ENCODE assay signal across 10 cellular contexts in genomic region chr11:68008381-68009337, GRCh38. TPM values are rescaled to one million over a fixed set of nuclear protein-coding genes. Genes with fewer than 3 reads are reported as not detected.
DNase-seq lines count a peak whose midpoint lies in the region; ATAC-seq and TF ChIP-seq lines count a peak whose summit lies in the region.
"Had no signal": no experiment of that assay in that cellular context is flagged by ENCODE, and none has a peak within 500 bp of the region (broad histone marks: within the 10 kb centered on the region; RNA-seq: fewer than 3 reads in every experiment).

No MANE protein-coding gene starts in this region.

- no peak for ATAC-seq in stimulated activated naive CD8-positive, alpha-beta T cell treated with anti-CD3 and anti-CD28 coated beads, Interleukin-15, Interleukin-2, amounts not matched to agents 100 U/mL and 50 U/mL, for 24 hours

- TF ChIP-seq CTCF in mesothelial cell of epicardium (IDR thresholded peaks at IDR 0.05; ENCODE audit: unreplicated experiment), result no peak
- no peak for TF ChIP-seq CTCF in endothelial cell (IDR thresholded peaks at IDR 0.05; ENCODE audit: unreplicated experiment)

- H3K27ac Mint-ChIP-seq in stimulated activated naive CD8-positive, alpha-beta T cell treated with anti-CD3 and anti-CD28 coated beads, Interleukin-15, Interleukin-2, amounts not matched to agents 100 ng/mL and 50 ng/mL, for 24 hours, result peak overlapping the region; percentile 21
- peak overlapping the region; percentile 82 for H3K27ac Mint-ChIP-seq in mesothelial cell of epicardium
- no peak overlapping the region for H3K27ac Mint-ChIP-seq in endothelial cell (ENCODE audit: unreplicated experiment)

- H3K36me3 Mint-ChIP-seq in stimulated activated naive CD8-positive, alpha-beta T cell treated with anti-CD3 and anti-CD28 coated beads, Interleukin-15, Interleukin-2, amounts not matched to agents 100 ng/mL and 50 ng/mL, for 24 hours (ENCODE audit: low read depth), result no peaks in the 10 kb centered on the region
- H3K36me3 Mint-ChIP-seq in mesothelial cell of epicardium (no peaks in the 10 kb centered on the region), endothelial cell (ENCODE audit: low read depth, unreplicated experiment) (peaks cover 5% of the 10 kb centered on the region)

- H3K27me3 Mint-ChIP-seq in stimulated activated naive CD8-positive, alpha-beta T cell treated with anti-CD3 and anti-CD28 coated beads, Interleukin-15, Interleukin-2, amounts not matched to agents 100 ng/mL and 50 ng/mL, for 24 hours, result no peaks in the 10 kb centered on the region
- H3K27me3 Mint-ChIP-seq in mesothelial cell of epicardium (ENCODE audit: low read depth), result peaks cover 4% of the 10 kb centered on the region
- peaks cover 6% of the 10 kb centered on the region for H3K27me3 Mint-ChIP-seq in endothelial cell (ENCODE audit: unreplicated experiment)

- no peak overlapping the region for H3K4me3 Mint-ChIP-seq in stimulated activated naive CD8-positive, alpha-beta T cell treated with anti-CD3 and anti-CD28 coated beads, Interleukin-15, Interleukin-2, amounts not matched to agents 100 ng/mL and 50 ng/mL, for 24 hours
- no peak overlapping the region for H3K4me3 Mint-ChIP-seq in mesothelial cell of epicardium
- no peak overlapping the region for H3K4me3 Mint-ChIP-seq in endothelial cell (ENCODE audit: unreplicated experiment)

- H3K4me1 Mint-ChIP-seq in stimulated activated naive CD8-positive, alpha-beta T cell treated with anti-CD3 and anti-CD28 coated beads, Interleukin-15, Interleukin-2, amounts not matched to agents 100 ng/mL and 50 ng/mL, for 24 hours (ENCODE audit: low read depth), result peaks cover 30% of the 10 kb centered on the region
- peaks cover 44% of the 10 kb centered on the region for H3K4me1 Mint-ChIP-seq in mesothelial cell of epicardium
- peaks cover 13% of the 10 kb centered on the region for H3K4me1 Mint-ChIP-seq in endothelial cell (ENCODE audit: unreplicated experiment)

- no peak for DNase-seq in stimulated activated naive CD8-positive, alpha-beta T cell treated with anti-CD3 and anti-CD28 coated beads, Interleukin-15, Interleukin-2, amounts not matched to agents 100 U/mL and 50 U/mL, for 24 hours
- DNase-seq in SKM-1 treated with dmso at 0.1 percent for 144 hours (lab: John Stamatoyannopoulos, UW; ENCODE audit: unreplicated experiment) (peak; percentile 42), mesothelial cell of epicardium (ENCODE audit: low spot score in 2 of 2, unreplicated experiment in 2 of 2) (no peak), germinal center (ENCODE audit: low spot score) (no peak), ecto neural progenitor cell (ENCODE audit: low spot score) (no peak), endothelial cell (ENCODE audit: low spot score) (no peak)
- DNase-seq in activated CD4-positive, CD25-positive, alpha-beta regulatory T cell (lab: John Stamatoyannopoulos, UW), result no peak
- DNase-seq: activated naive CD4-positive, alpha-beta T cell treated with anti-CD3 and anti-CD28 coated beads, Interleukin-2, amount 50 U/mL, for 16 hours; NCI-H524 treated with DMSO at 0.1 percent for 48 hours had no signal

- no peaks in the 10 kb centered on the region for H3K9me3 Mint-ChIP-seq in stimulated activated naive CD8-positive, alpha-beta T cell treated with anti-CD3 and anti-CD28 coated beads, Interleukin-15, Interleukin-2, amounts not matched to agents 100 ng/mL and 50 ng/mL, for 24 hours
- H3K9me3 Mint-ChIP-seq in mesothelial cell of epicardium, result no peaks in the 10 kb centered on the region
- H3K9me3 Mint-ChIP-seq in endothelial cell (ENCODE audit: unreplicated experiment), result no peaks in the 10 kb centered on the region

RNA-seq across cellular contexts. Expression of gene ALDH3B1, which starts 1.5 kb away (rescaled TPM):
- total RNA-seq in mesothelial cell of epicardium, result 1.4 to 1.8 TPM (median 1.7 TPM) in 3 replicates
- not detected for total RNA-seq in endothelial cell (ENCODE audit: unreplicated experiment)

RNA-seq across cellular contexts. Expression of gene UNC93B1, which starts 4.8 kb away (rescaled TPM):
- total RNA-seq in mesothelial cell of epicardium (19.0 to 23.7 TPM (median 20.4 TPM) in 3 replicates), endothelial cell (ENCODE audit: unreplicated experiment) (13.1 TPM)

RNA-seq across cellular contexts. Expression of gene NDUFS8, which starts 21.8 kb away (rescaled TPM):
- 125 to 140 TPM (median 132 TPM) in 3 replicates for total RNA-seq in mesothelial cell of epicardium
- total RNA-seq in endothelial cell (ENCODE audit: unreplicated experiment), result 144 TPM

RNA-seq across cellular contexts. Expression of gene TCIRG1, which starts 30.2 kb away (rescaled TPM):
- 60.0 to 63.4 TPM (median 60.5 TPM) in 3 replicates for total RNA-seq in mesothelial cell of epicardium
- 294 TPM for total RNA-seq in endothelial cell (ENCODE audit: unreplicated experiment)
